Comparison of ENCODE assay signal across 30 cellular contexts in the genomic region with DNA sequence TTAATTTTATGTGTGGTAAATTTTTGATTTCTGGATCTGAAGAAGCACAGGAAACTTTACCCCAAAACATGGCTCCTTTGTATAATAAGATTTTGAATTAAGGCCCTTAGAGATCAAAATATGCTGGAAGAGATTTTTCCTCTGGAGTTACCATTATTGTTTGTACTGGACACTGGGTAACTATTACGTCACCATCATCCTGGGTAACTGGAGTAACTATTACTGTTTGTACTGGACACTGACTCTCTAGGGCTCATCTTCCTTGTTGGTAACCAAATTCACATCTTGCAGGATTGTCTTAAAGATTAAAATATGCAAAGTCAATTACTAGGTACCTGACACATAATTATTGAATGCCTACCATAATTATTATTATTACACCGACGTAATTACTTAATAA.
DNase-seq lines count a peak whose midpoint lies in the region; ATAC-seq, FAIRE-seq and TF ChIP-seq lines count a peak whose summit lies in the region.
"Had no signal": no experiment of that assay in that cellular context is flagged by ENCODE, and none has a peak within 500 bp of the region (broad histone marks: within the 10 kb centered on the region; RNA-seq: fewer than 3 reads in every experiment).

No MANE protein-coding gene starts in this region.

- TF ChIP-seq RAD21 in HepG2 (CRISPR knock-in tag; IDR thresholded peaks at IDR 0.05) (no peak), K562 (CRISPR knock-in tag; conservative IDR thresholded peaks at IDR 0.05 in 1 of 2, IDR thresholded peaks at IDR 0.05 in 1 of 2) (no peak)

- H3K4me1 ChIP-seq in HepG2 (ENCODE audit: insufficient read depth, low read length) (no peaks in the 10 kb centered on the region), right lobe of liver (no peaks in the 10 kb centered on the region), K562 (replicated peaks in 1 of 2; ENCODE audit: control insufficient read depth in 2 of 2, insufficient read depth in 2 of 2, low read length in 2 of 2) (no peaks in the 10 kb centered on the region)
- H3K4me1 ChIP-seq: BE2C; BLaER1; BLaER1 treated with 17β-estradiol and CSF1 and Interleukin-3, amounts not matched to agents 10 nM and 100 nM; Caco-2 had no signal

- TF ChIP-seq CTCF in HepG2 (CRISPR knock-in tag; IDR thresholded peaks at IDR 0.05) (no peak), right lobe of liver (IDR thresholded peaks at IDR 0.05) (no peak), K562 (IDR thresholded peaks at IDR 0.05 in 2 of 3, conservative IDR thresholded peaks at IDR 0.05 in 1 of 3; ENCODE audit: insufficient read depth in 2 of 3, low read depth in 1 of 3, low read length in 3 of 3) (no peak)

- TF ChIP-seq POLR2A in HepG2 (IDR thresholded peaks at IDR 0.05; ENCODE audit: insufficient read depth in 1 of 2, low read depth in 2 of 2, low read length in 2 of 2) (no peak), right lobe of liver (IDR thresholded peaks at IDR 0.05) (no peak), K562 (conservative IDR thresholded peaks at IDR 0.05) (no peak)

- H3K36me3 ChIP-seq in HepG2 (replicated peaks in 1 of 2; ENCODE audit: control insufficient read depth in 1 of 2, insufficient read depth in 2 of 2, low read length in 2 of 2) (no peaks in the 10 kb centered on the region), right lobe of liver (no peaks in the 10 kb centered on the region), K562 (ENCODE audit: control insufficient read depth, insufficient read depth, low read length) (no peaks in the 10 kb centered on the region)
- H3K36me3 ChIP-seq: BE2C; BLaER1; BLaER1 treated with 17β-estradiol and CSF1 and Interleukin-3, amounts not matched to agents 10 nM and 100 nM had no signal

- ATAC-seq in HepG2, result no peak
- no peak for ATAC-seq in right lobe of liver
- ATAC-seq in K562, result no peak
- ATAC-seq: A549; CD8-positive, alpha-beta T cell had no signal

- H4K20me1 ChIP-seq in HepG2 (ENCODE audit: insufficient read depth, low read length) (no peaks in the 10 kb centered on the region), K562 (replicated peaks; ENCODE audit: control insufficient read depth, insufficient read depth, low read length) (no peaks in the 10 kb centered on the region)
- H4K20me1 ChIP-seq: BLaER1; BLaER1 treated with 17β-estradiol and CSF1 and Interleukin-3, amounts not matched to agents 10 nM and 100 nM had no signal

- H3K9ac ChIP-seq in HepG2 (ENCODE audit: insufficient read depth, low read depth, low read length) (no peak overlapping the region), K562 (ENCODE audit: insufficient read depth in 1 of 2, low read depth in 2 of 2, low read length in 2 of 2) (no peak overlapping the region)
- H3K9ac ChIP-seq: BLaER1; BLaER1 treated with 17β-estradiol and CSF1 and Interleukin-3, amounts not matched to agents 10 nM and 100 nM had no signal

- TF ChIP-seq EP300 in HepG2 (IDR thresholded peaks at IDR 0.05; ENCODE audit: low read depth in 2 of 2, low read length in 2 of 2) (no peak), HepG2 (CRISPR knock-in tag; IDR thresholded peaks at IDR 0.05; ENCODE audit: borderline replicate concordance) (no peak), K562 (IDR thresholded peaks at IDR 0.05; ENCODE audit: low read length) (no peak)

- BruUV-seq in HepG2 (replicated peaks; lab: Mats Ljungman, UMichigan) (no TSS peak), K562 (replicated peaks; lab: Mats Ljungman, UMichigan) (no TSS peak)

- H3K9me3 ChIP-seq in HepG2 (ENCODE audit: low read length) (no peaks in the 10 kb centered on the region), right lobe of liver (no peaks in the 10 kb centered on the region), K562 (replicated peaks; ENCODE audit: control insufficient read depth, insufficient read depth, low read depth, low read length) (no peaks in the 10 kb centered on the region)
- H3K9me3 ChIP-seq: BE2C; BLaER1; BLaER1 treated with 17β-estradiol and CSF1 and Interleukin-3, amounts not matched to agents 10 nM and 100 nM; Caco-2 had no signal

- FAIRE-seq in HepG2 (lab: Jason Lieb, UNC) (no peak), K562 (lab: Jason Lieb, UNC) (no peak)
- FAIRE-seq: A549, D721Med had no signal

- POLR2A ChIA-PET in HepG2 (lab: Yijun Ruan, JAX), result no interaction called here
- POLR2A ChIA-PET in K562 (lab: Yijun Ruan, JAX), result no interaction called here

- DNase-seq in HepG2 (ENCODE audit: low spot score) (no peak), right lobe of liver (no peak), K562 (ENCODE audit: extremely low read depth in 1 of 4, low spot score in 3 of 4) (no peak), NCI-H748 (lab: John Stamatoyannopoulos, UW; ENCODE audit: unreplicated experiment) (no peak)
- DNase-seq: 8988T; ACHN; AML-193; BE2C; C1 segment of cervical spinal cord; Caco-2; Calu3; CD4-positive, alpha-beta memory T cell; CD4-positive, alpha-beta T cell; CD4-positive, CD25-positive, alpha-beta regulatory T cell; CD8-positive, alpha-beta memory T cell; CD8-positive, alpha-beta T cell; COR-L47; DMS 273 treated with DMSO at 0.1 percent for 48 hours; DMS153; DMS53; DMS79; DMS79 treated with DMSO at 0.1 percent for 48 hours; DND-41; EL had no signal

- H3K4me3 ChIP-seq in HepG2 (replicated peaks in 1 of 3; ENCODE audit: insufficient read depth in 1 of 3, low read depth in 2 of 3, low read length in 3 of 3) (no peak overlapping the region), right lobe of liver (no peak overlapping the region), K562 (no peak overlapping the region)
- H3K4me3 ChIP-seq: A549; BLaER1; BLaER1 treated with 17β-estradiol and CSF1 and Interleukin-3, amounts not matched to agents 10 nM and 100 nM had no signal

- WGBS in HepG2 (ENCODE audit: low lambda C conversion rate), result 2% methylated on average over 3 of the region's 3 CpGs
- WGBS in right lobe of liver (ENCODE audit: insufficient coverage, low coverage, low lambda C conversion rate, missing lambda C conversion rate), result 48% methylated on average over 3 of the region's 3 CpGs
- WGBS in K562 (ENCODE audit: insufficient coverage, low coverage, missing lambda C conversion rate), result 0% methylated on average over 3 of the region's 3 CpGs

- in situ Hi-C loops in HepG2 (cut with HindIII; ENCODE audit: extremely low pct_ligation_motif_present, low pct_unique_long_range_greater_than_20kb) (no loop called here), K562 (cut with MboI) (no loop called here)

- H3K27ac ChIP-seq in HepG2 (ENCODE audit: extremely low read length, insufficient read depth, low read length), result no peak overlapping the region
- H3K27ac ChIP-seq in right lobe of liver, result no peak overlapping the region
- H3K27ac ChIP-seq in K562 (ENCODE audit: extremely low read depth, low read depth, low read length), result no peak overlapping the region
- H3K27ac ChIP-seq: 22Rv1; BLaER1; BLaER1 treated with 17β-estradiol and CSF1 and Interleukin-3, amounts not matched to agents 10 nM and 100 nM; C4-2B had no signal

- H3K4me2 ChIP-seq in HepG2 (ENCODE audit: low read depth, low read length) (no peak overlapping the region), K562 (ENCODE audit: insufficient read depth, low read length) (no peak overlapping the region)
- H3K4me2 ChIP-seq: A549; BLaER1; BLaER1 treated with 17β-estradiol and CSF1 and Interleukin-3, amounts not matched to agents 10 nM and 100 nM had no signal

- intact Hi-C loops in HepG2 (cut with micrococcal nuclease; ENCODE audit: unreplicated experiment), result no loop called here
- intact Hi-C loops in right lobe of liver (cut with DNase I), result no loop called here
- intact Hi-C loops in K562 (cut with micrococcal nuclease), result no loop called here

- H3K27me3 ChIP-seq in HepG2 (ENCODE audit: control insufficient read depth in 1 of 2, insufficient read depth in 2 of 2, low read length in 2 of 2) (no peaks in the 10 kb centered on the region), right lobe of liver (no peaks in the 10 kb centered on the region), K562 (ENCODE audit: control insufficient read depth in 2 of 2, insufficient read depth in 2 of 2, low read length in 2 of 2) (no peaks in the 10 kb centered on the region)
- H3K27me3 ChIP-seq: BE2C; BLaER1; BLaER1 treated with 17β-estradiol and CSF1 and Interleukin-3, amounts not matched to agents 10 nM and 100 nM had no signal

- H3K79me2 ChIP-seq in HepG2 (ENCODE audit: insufficient read depth, low read length) (no peaks in the 10 kb centered on the region), K562 (ENCODE audit: control insufficient read depth, insufficient read depth, low read length) (no peaks in the 10 kb centered on the region)

- H3K9me1 ChIP-seq in K562 (ENCODE audit: control insufficient read depth, insufficient read depth, low read length), result no peaks in the 10 kb centered on the region

- H2AFZ ChIP-seq in HepG2 (ENCODE audit: low read length), result no peak overlapping the region
- H2AFZ ChIP-seq in K562 (ENCODE audit: low read depth, low read length), result no peak overlapping the region

- CTCF ChIA-PET in HepG2 (lab: Yijun Ruan, JAX; ENCODE audit: low intra/inter-chr PET ratio, low total read pairs), result no interaction called here
- CTCF ChIA-PET in K562 (lab: Yijun Ruan, JAX; ENCODE audit: low intra/inter-chr PET ratio), result no interaction called here

TF ChIP-seq in HepG2, 621 proteins besides CTCF, POLR2A, EP300 and RAD21:
- TF ChIP-seq ATF7 (IDR thresholded peaks at IDR 0.05) (peak; percentile 86), ATF7 (CRISPR knock-in tag; IDR thresholded peaks at IDR 0.05) (no peak), CREB1 (IDR thresholded peaks at IDR 0.05) (peak; percentile 75), CREB1 (CRISPR knock-in tag; IDR thresholded peaks at IDR 0.05) (no peak), ATF4 (CRISPR knock-in tag; IDR thresholded peaks at IDR 0.05) (no peak)

TF ChIP-seq in K562, 482 proteins besides CTCF, POLR2A, EP300 and RAD21:
- TF ChIP-seq E2F3 (CRISPR knock-in tag; IDR thresholded peaks at IDR 0.05), result no peak
- TF ChIP-seq, protein P1, sequence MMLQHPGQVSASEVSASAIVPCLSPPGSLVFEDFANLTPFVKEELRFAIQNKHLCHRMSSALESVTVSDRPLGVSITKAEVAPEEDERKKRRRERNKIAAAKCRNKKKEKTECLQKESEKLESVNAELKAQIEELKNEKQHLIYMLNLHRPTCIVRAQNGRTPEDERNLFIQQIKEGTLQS (IDR thresholded peaks at IDR 0.05), result peak; percentile 23; the same call in 1 of the 2 replicates
- TF ChIP-seq, protein P1 (CRISPR knock-in tag; conservative IDR thresholded peaks at IDR 0.05), result no peak
